ENCODE assay signal across 16 cellular contexts in genomic region chr5:131611064-131611381, GRCh38. TPM values are rescaled to one million over a fixed set of nuclear protein-coding genes. Genes with fewer than 3 reads are reported as not detected.
A peak's percentile ranks its signal among the peaks of the same experiment; 100 is the strongest.
DNase-seq lines count a peak whose midpoint lies in the region; TF ChIP-seq lines count a peak whose summit lies in the region.
"Had no signal": no experiment of that assay in that cellular context is flagged by ENCODE, and none has a peak within 500 bp of the region (broad histone marks: within the 10 kb centered on the region; RNA-seq: fewer than 3 reads in every experiment).

No MANE protein-coding gene starts in this region.

- H3K36me3 ChIP-seq in GM23248 (ENCODE audit: low read depth) (no peaks in the 10 kb centered on the region), ascending aorta (no peaks in the 10 kb centered on the region), mesenchymal stem cell (ENCODE audit: control insufficient read depth in 1 of 2, insufficient read depth in 2 of 2, low read depth in 1 of 2, low read length in 2 of 2) (no peaks in the 10 kb centered on the region)

- H3K79me2 ChIP-seq in GM23248 (ENCODE audit: insufficient read depth) = peaks cover 99% of the 10 kb centered on the region

- H3K79me1 ChIP-seq in mesenchymal stem cell (replicated peaks; ENCODE audit: low read length, poor library complexity, severe bottlenecking) = peaks cover 26% of the 10 kb centered on the region

- no peak overlapping the region for H3K14ac ChIP-seq in mesenchymal stem cell (ENCODE audit: low read length in 2 of 2)

- H3K27me3 Mint-ChIP-seq in activated CD4-positive, alpha-beta memory T cell treated with anti-CD3 and anti-CD28 coated beads, Interleukin-2, amount 10 ng/mL, durations not matched to agents 7 days and 5 days = no peaks in the 10 kb centered on the region
- H3K27me3 Mint-ChIP-seq: B cell; CD4-positive, alpha-beta memory T cell had no signal

- no peak overlapping the region for H4K91ac ChIP-seq in mesenchymal stem cell (ENCODE audit: low read length)

- H3K4me1 ChIP-seq in GM23248 (ENCODE audit: insufficient read depth) = peaks cover 27% of the 10 kb centered on the region
- peaks cover 8 to 26% of the 10 kb centered on the region in 2 donors for H3K4me1 ChIP-seq in ascending aorta
- peaks cover 8% of the 10 kb centered on the region for H3K4me1 ChIP-seq in mesenchymal stem cell (ENCODE audit: control insufficient read depth, insufficient read depth, low read depth, low read length)

- H3K4me2 ChIP-seq in GM23248 (ENCODE audit: unreplicated experiment) (peak overlapping the region; percentile 47), mesenchymal stem cell (ENCODE audit: low read length, poor library complexity, severe bottlenecking) (no peak overlapping the region)
- H3K4me2 ChIP-seq: KMS-11 had no signal

- H3K9me2 ChIP-seq in GM23248 (ENCODE audit: insufficient read depth) = no peaks in the 10 kb centered on the region

- H2AFZ ChIP-seq in GM23248 (no peak overlapping the region), mesenchymal stem cell (ENCODE audit: low read depth, low read length) (no peak overlapping the region)

- TF ChIP-seq CTCF in AG04450 (IDR thresholded peaks at IDR 0.05; ENCODE audit: low read depth, low read length) = no peak
- no peak for TF ChIP-seq CTCF in ascending aorta (IDR thresholded peaks at IDR 0.05)

- no peak overlapping the region for H4K8ac ChIP-seq in mesenchymal stem cell (ENCODE audit: low read length)

- no peak overlapping the region for H3K4me3 ChIP-seq in AG04450 (ENCODE audit: low read depth, low read length)
- H3K4me3 ChIP-seq in GM23248 = no peak overlapping the region
- H3K4me3 ChIP-seq in ascending aorta = no peak overlapping the region
- H3K4me3 ChIP-seq in mesenchymal stem cell (ENCODE audit: insufficient read depth in 1 of 2, low read depth in 1 of 2, low read length in 2 of 2) = no peak overlapping the region

- peaks cover 6% of the 10 kb centered on the region for H3K9me3 Mint-ChIP-seq in activated CD4-positive, alpha-beta memory T cell treated with anti-CD3 and anti-CD28 coated beads, Interleukin-2, amount 10 ng/mL, durations not matched to agents 7 days and 5 days
- H3K9me3 Mint-ChIP-seq: CD4-positive, alpha-beta memory T cell had no signal

- H3F3A ChIP-seq in GM23248 (ENCODE audit: insufficient read depth) = peaks cover 30% of the 10 kb centered on the region; the same call in 1 of the 2 replicates

- H2BK15ac ChIP-seq in mesenchymal stem cell (ENCODE audit: low read depth, poor library complexity, severe bottlenecking) = no peak overlapping the region

- CTCF ChIA-PET in AG04450 (lab: Charles Lee) = interaction anchor here (3.2 kb wide), 1 partner anchor 21 kb away, joined by 11 read pairs; no protein-coding TSS in a partner anchor
- CTCF ChIA-PET in activated CD4-positive, alpha-beta memory T cell treated with anti-CD3 and anti-CD28 coated beads, Interleukin-2, amount 10 ng/mL, durations not matched to agents 7 days and 5 days (lab: Charles Lee) = no interaction called here

- H3K4me1 Mint-ChIP-seq in activated CD4-positive, alpha-beta memory T cell treated with anti-CD3 and anti-CD28 coated beads, Interleukin-2, amount 10 ng/mL, durations not matched to agents 7 days and 5 days = peaks cover 20% of the 10 kb centered on the region

- no peaks in the 10 kb centered on the region for H3K9me3 ChIP-seq in AG04450 (ENCODE audit: control insufficient read depth, insufficient read depth, low read length)
- H3K9me3 ChIP-seq in GM23248 (ENCODE audit: low read depth) = no peaks in the 10 kb centered on the region
- no peaks in the 10 kb centered on the region for H3K9me3 ChIP-seq in ascending aorta
- no peaks in the 10 kb centered on the region for H3K9me3 ChIP-seq in mesenchymal stem cell (ENCODE audit: control insufficient read depth, low read length)

- no peak overlapping the region for H2BK5ac ChIP-seq in mesenchymal stem cell (ENCODE audit: low read depth, low read length, poor library complexity, severe bottlenecking)

- H3K27me3 ChIP-seq in AG04450 (ENCODE audit: control insufficient read depth, insufficient read depth, low read length) (no peaks in the 10 kb centered on the region), GM23248 (replicated peaks; ENCODE audit: insufficient read depth) (no peaks in the 10 kb centered on the region), ascending aorta (no peaks in the 10 kb centered on the region), mesenchymal stem cell (ENCODE audit: control insufficient read depth in 1 of 2, insufficient read depth in 1 of 2, low read length in 2 of 2) (no peaks in the 10 kb centered on the region)

- H3K27ac ChIP-seq in AG04450 (ENCODE audit: low read depth, low read length) = peak overlapping the region; percentile 96
- H3K27ac ChIP-seq in GM23248 = no peak overlapping the region
- peak overlapping the region; percentile 64 to 66 for H3K27ac ChIP-seq in ascending aorta
- peak overlapping the region; percentile 97 for H3K27ac ChIP-seq in mesenchymal stem cell (ENCODE audit: low read length, poor library complexity, severe bottlenecking)
- H3K27ac ChIP-seq: KMS-11 had no signal

- H3K36me3 Mint-ChIP-seq in activated CD4-positive, alpha-beta memory T cell treated with anti-CD3 and anti-CD28 coated beads, Interleukin-2, amount 10 ng/mL, durations not matched to agents 7 days and 5 days (ENCODE audit: low read depth) = peaks cover 34% of the 10 kb centered on the region

- no peak for DNase-seq in AG04450 (ENCODE audit: low read depth, low spot score)
- DNase-seq in GM23248 = no peak
- DNase-seq in ascending aorta (ENCODE audit: low spot score in 2 of 2) = no peak
- no peak for DNase-seq in mesenchymal stem cell
- DNase-seq in stimulated activated CD4-positive, alpha-beta T cell treated with anti-CD3 and anti-CD28 coated beads, Interleukin-1b, Interleukin-23, amount 100 ng/mL, for 48 hours = no peak
- DNase-seq in activated CD4-positive, alpha-beta memory T cell treated with anti-CD3 and anti-CD28 coated beads, Interleukin-2, amount 10 ng/mL, durations not matched to agents 7 days and 5 days = no peak
- no peak for DNase-seq in NCI-H1417 treated with DMSO at 0.1 percent for 48 hours (lab: John Stamatoyannopoulos, UW)
- no peak for DNase-seq in stimulated activated CD4-positive, alpha-beta T cell treated with anti-CD3 and anti-CD28 coated beads, Interleukin-12 subunit alpha, Interleukin-12 subunit beta, amount 100 ng/mL, for 4 hours
- DNase-seq: CD4-positive, alpha-beta memory T cell; NCI-H1092 treated with DMSO at 0.1 percent for 48 hours; NCI-H1694 treated with DMSO at 0.1 percent for 48 hours; NCI-H345; NCI-H69; NK-92 treated with Interleukin-12 subunit alpha and Interleukin-12 subunit beta, amount 100 ng/mL, for 24 hours had no signal

- H2BK120ac ChIP-seq in mesenchymal stem cell (ENCODE audit: low read depth, low read length) = no peak overlapping the region

- H3K4me3 Mint-ChIP-seq in activated CD4-positive, alpha-beta memory T cell treated with anti-CD3 and anti-CD28 coated beads, Interleukin-2, amount 10 ng/mL, durations not matched to agents 7 days and 5 days = no peak overlapping the region
- H3K4me3 Mint-ChIP-seq: B cell; CD4-positive, alpha-beta memory T cell had no signal

- intact Hi-C loops in ascending aorta (cut with DNase I) = no loop called here

- H2AK5ac ChIP-seq in mesenchymal stem cell (ENCODE audit: low read length, severe bottlenecking) = peak overlapping the region; percentile 71

- 94 to 98% methylated on average over 2 of the region's 2 CpGs for WGBS in GM23248 (ENCODE audit: low coverage in 1 of 2, low lambda C conversion rate in 2 of 2, missing lambda C conversion rate in 2 of 2), 2 experiments
- WGBS in mesenchymal stem cell = 92% methylated on average over 1 of the region's 2 CpGs

- no peak overlapping the region for H3K4ac ChIP-seq in mesenchymal stem cell (ENCODE audit: low read depth in 1 of 2, low read length in 2 of 2)

- no peaks in the 10 kb centered on the region for H4K20me1 ChIP-seq in GM23248 (ENCODE audit: insufficient read depth)

- H2BK12ac ChIP-seq in mesenchymal stem cell (ENCODE audit: low read length in 2 of 2) = no peak overlapping the region

- H3K9ac ChIP-seq in GM23248 (no peak overlapping the region), mesenchymal stem cell (ENCODE audit: low read length) (no peak overlapping the region)
- H3K9ac ChIP-seq: KMS-11 had no signal

- POLR2A ChIA-PET in AG04450 (lab: Yijun Ruan, JAX) = interaction anchor here (1.1 kb wide), 1 partner anchor 62 kb away, joined by 6 read pairs; no protein-coding TSS in a partner anchor
- POLR2A ChIA-PET in activated CD4-positive, alpha-beta memory T cell treated with anti-CD3 and anti-CD28 coated beads, Interleukin-2, amount 10 ng/mL, durations not matched to agents 7 days and 5 days (lab: Charles Lee) = no interaction called here

- no peak overlapping the region for H3K23ac ChIP-seq in mesenchymal stem cell (ENCODE audit: low read length in 2 of 2)

- peak overlapping the region in 1 of 2 experiments; percentile 57 for H3K18ac ChIP-seq in mesenchymal stem cell (ENCODE audit: low read depth in 1 of 2, low read length in 2 of 2)

- in situ Hi-C loops in GM23248 (cut with MboI) = no loop called here

- no peak overlapping the region for H3K27ac Mint-ChIP-seq in activated CD4-positive, alpha-beta memory T cell treated with anti-CD3 and anti-CD28 coated beads, Interleukin-2, amount 10 ng/mL, durations not matched to agents 7 days and 5 days
- H3K27ac Mint-ChIP-seq: B cell had no signal

RNA-seq across cellular contexts. Expression of gene RAPGEF6, which starts 24.0 kb away (rescaled TPM):
- polyA plus RNA-seq in AG04450 (2011; rRNA removed) = 8.1 and 13.1 TPM in 2 replicates
- 30.5 and 44.7 TPM in 2 replicates for polyA minus RNA-seq in AG04450 (2011; rRNA and poly(A)+ RNA removed)
- 8.6 and 9.4 TPM in 2 replicates for total RNA-seq in GM23248 (2014; rRNA removed; shearing (Covaris generic))
- polyA plus RNA-seq in GM23248 (2016; fragmentation: Nextera tagmentation; extraction: Ambion mirVana) = 4.2 and 6.9 TPM in 2 replicates
- total RNA-seq in ascending aorta = 22.9 TPM
- polyA plus RNA-seq in mesenchymal stem cell (2013, experiment 1 of 2) = 3.1 TPM
- 3.1 TPM for polyA plus RNA-seq in mesenchymal stem cell (2013, experiment 2 of 2)
- total RNA-seq in activated CD4-positive, alpha-beta memory T cell treated with anti-CD3 and anti-CD28 coated beads, Interleukin-2, amount 10 ng/mL, durations not matched to agents 7 days and 5 days = 10 to 100 TPM; 40.7 to 44.5 TPM
